ENCODE assay signal across 1 cellular context in the genomic region with DNA sequence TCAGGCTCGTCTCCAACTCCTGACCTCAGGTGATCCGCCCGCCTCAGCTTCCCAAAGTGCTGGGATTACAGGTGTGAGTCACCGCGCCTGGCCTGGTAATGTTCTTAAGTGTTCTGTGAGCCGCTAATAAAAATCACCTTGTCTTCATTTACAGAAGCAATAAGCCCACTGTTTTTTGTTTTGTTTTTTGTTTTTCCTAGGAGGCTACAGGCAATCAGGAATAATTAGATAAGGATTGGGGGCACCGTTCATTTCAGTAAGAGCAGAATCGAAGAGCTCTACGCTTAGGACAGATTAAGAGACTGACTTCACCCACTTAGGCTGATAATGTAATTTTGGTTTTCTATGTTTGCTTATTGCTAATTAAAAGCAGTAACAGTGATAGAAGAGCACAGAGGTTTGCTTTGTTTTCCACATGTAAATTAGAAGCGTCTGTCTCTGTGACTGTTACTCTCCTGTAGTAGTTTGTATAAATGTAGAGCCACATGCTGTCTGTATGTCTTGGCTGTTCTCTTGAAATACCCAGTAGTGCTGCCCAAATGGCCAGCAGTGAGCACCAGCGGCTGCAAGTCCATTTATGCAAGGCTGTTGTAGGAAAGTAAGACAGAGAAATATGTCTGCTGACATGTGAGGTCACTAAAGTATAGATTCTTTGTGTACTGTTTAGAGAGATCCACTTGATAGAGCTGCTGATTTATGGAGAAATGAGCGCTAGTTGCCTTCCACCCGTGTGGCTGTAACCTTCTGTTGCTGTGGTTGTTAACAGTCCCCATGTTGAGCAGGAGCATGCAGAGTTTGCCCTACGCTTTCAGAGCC.
TF ChIP-seq lines count a peak whose summit lies in the region.

No MANE protein-coding gene starts in this region.

TF ChIP-seq in HEK293, 187 proteins besides CTCF, POLR2A, EP300 and RAD21 (continued from another document):
- TF ChIP-seq, protein P1, sequence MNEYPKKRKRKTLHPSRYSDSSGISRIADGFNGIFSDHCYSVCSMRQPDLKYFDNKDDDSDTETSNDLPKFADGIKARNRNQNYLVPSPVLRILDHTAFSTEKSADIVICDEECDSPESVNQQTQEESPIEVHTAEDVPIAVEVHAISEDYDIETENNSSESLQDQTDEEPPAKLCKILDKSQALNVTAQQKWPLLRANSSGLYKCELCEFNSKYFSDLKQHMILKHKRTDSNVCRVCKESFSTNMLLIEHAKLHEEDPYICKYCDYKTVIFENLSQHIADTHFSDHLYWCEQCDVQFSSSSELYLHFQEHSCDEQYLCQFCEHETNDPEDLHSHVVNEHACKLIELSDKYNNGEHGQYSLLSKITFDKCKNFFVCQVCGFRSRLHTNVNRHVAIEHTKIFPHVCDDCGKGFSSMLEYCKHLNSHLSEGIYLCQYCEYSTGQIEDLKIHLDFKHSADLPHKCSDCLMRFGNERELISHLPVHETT (tag by site-specific recombination; IDR thresholded peaks at IDR 0.05): 0 out of 2 replicates have a peak, but pooled peaks have one; percentile 42
- peak; percentile 67 for TF ChIP-seq SP7 (tag by site-specific recombination; IDR thresholded peaks at IDR 0.05)
- TF ChIP-seq MYNN (tag by site-specific recombination; IDR thresholded peaks at IDR 0.05; ENCODE audit: borderline replicate concordance): no peak
- no peak for TF ChIP-seq ZNF544 (tag by site-specific recombination; IDR thresholded peaks at IDR 0.05)
- no peak for TF ChIP-seq ZNF76 (tag by site-specific recombination; IDR thresholded peaks at IDR 0.05; ENCODE audit: borderline replicate concordance, low read depth)
- 0 out of 2 replicates have a peak, but pooled peaks have one; percentile 12 for TF ChIP-seq ZNF501 (tag by site-specific recombination; IDR thresholded peaks at IDR 0.05)
- peak; percentile 68 for TF ChIP-seq FEZF1 (tag by site-specific recombination; IDR thresholded peaks at IDR 0.05)
- peak; percentile 27; the same call in 1 of the 2 replicates for TF ChIP-seq ZNF184 (tag by site-specific recombination; IDR thresholded peaks at IDR 0.05)
- no peak for TF ChIP-seq ZNF514 (tag by site-specific recombination; IDR thresholded peaks at IDR 0.05)
- no peak for TF ChIP-seq SCRT1 (tag by site-specific recombination; IDR thresholded peaks at IDR 0.05; ENCODE audit: borderline replicate concordance)
- TF ChIP-seq KLF8 (tag by site-specific recombination; IDR thresholded peaks at IDR 0.05): peak; percentile 62
- no peak for TF ChIP-seq ZNF48 (tag by site-specific recombination; IDR thresholded peaks at IDR 0.05)
- TF ChIP-seq ZNF10 (tag by site-specific recombination; IDR thresholded peaks at IDR 0.05): no peak
- no peak for TF ChIP-seq ZNF530 (tag by site-specific recombination; IDR thresholded peaks at IDR 0.05; ENCODE audit: low read depth)
- no peak for TF ChIP-seq RBAK (tag by site-specific recombination; IDR thresholded peaks at IDR 0.05)
- TF ChIP-seq OVOL3 (tag by site-specific recombination; IDR thresholded peaks at IDR 0.05): no peak
- TF ChIP-seq, protein P2, sequence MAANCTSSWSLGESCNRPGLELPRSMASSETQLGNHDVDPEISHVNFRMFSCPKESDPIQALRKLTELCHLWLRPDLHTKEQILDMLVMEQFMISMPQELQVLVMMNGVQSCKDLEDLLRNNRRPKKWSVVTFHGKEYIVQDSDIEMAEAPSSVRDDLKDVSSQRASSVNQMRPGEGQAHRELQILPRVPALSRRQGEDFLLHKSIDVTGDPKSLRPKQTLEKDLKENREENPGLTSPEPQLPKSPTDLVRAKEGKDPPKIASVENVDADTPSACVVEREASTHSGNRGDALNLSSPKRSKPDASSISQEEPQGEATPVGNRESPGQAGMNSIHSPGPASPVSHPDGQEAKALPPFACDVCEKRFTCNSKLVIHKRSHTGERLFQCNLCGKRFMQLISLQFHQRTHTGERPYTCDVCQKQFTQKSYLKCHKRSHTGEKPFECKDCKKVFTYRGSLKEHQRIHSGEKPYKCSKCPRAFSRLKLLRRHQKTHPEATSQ (tag by site-specific recombination; IDR thresholded peaks at IDR 0.05): no peak
- TF ChIP-seq ZNF777 (tag by site-specific recombination; IDR thresholded peaks at IDR 0.05; ENCODE audit: borderline replicate concordance): no peak
- no peak for TF ChIP-seq ZNF561 (tag by site-specific recombination; IDR thresholded peaks at IDR 0.05; ENCODE audit: borderline replicate concordance)
- TF ChIP-seq, protein P3, sequence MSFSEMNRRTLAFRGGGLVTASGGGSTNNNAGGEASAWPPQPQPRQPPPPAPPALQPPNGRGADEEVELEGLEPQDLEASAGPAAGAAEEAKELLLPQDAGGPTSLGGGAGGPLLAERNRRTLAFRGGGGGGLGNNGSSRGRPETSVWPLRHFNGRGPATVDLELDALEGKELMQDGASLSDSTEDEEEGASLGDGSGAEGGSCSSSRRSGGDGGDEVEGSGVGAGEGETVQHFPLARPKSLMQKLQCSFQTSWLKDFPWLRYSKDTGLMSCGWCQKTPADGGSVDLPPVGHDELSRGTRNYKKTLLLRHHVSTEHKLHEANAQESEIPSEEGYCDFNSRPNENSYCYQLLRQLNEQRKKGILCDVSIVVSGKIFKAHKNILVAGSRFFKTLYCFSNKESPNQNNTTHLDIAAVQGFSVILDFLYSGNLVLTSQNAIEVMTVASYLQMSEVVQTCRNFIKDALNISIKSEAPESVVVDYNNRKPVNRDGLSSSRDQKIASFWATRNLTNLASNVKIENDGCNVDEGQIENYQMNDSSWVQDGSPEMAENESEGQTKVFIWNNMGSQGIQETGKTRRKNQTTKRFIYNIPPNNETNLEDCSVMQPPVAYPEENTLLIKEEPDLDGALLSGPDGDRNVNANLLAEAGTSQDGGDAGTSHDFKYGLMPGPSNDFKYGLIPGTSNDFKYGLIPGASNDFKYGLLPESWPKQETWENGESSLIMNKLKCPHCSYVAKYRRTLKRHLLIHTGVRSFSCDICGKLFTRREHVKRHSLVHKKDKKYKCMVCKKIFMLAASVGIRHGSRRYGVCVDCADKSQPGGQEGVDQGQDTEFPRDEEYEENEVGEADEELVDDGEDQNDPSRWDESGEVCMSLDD (tag by site-specific recombination; IDR thresholded peaks at IDR 0.05): no peak
- TF ChIP-seq IKZF3 (tag by site-specific recombination; IDR thresholded peaks at IDR 0.05): peak; percentile 77
- TF ChIP-seq REPIN1 (tag by site-specific recombination; IDR thresholded peaks at IDR 0.05; ENCODE audit: low read depth): no peak
- TF ChIP-seq, protein P4, sequence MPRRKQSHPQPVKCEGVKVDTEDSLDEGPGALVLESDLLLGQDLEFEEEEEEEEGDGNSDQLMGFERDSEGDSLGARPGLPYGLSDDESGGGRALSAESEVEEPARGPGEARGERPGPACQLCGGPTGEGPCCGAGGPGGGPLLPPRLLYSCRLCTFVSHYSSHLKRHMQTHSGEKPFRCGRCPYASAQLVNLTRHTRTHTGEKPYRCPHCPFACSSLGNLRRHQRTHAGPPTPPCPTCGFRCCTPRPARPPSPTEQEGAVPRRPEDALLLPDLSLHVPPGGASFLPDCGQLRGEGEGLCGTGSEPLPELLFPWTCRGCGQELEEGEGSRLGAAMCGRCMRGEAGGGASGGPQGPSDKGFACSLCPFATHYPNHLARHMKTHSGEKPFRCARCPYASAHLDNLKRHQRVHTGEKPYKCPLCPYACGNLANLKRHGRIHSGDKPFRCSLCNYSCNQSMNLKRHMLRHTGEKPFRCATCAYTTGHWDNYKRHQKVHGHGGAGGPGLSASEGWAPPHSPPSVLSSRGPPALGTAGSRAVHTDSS (tag by site-specific recombination; IDR thresholded peaks at IDR 0.05): no peak
- peak; percentile 59; the same call in 1 of the 2 replicates for TF ChIP-seq SCRT2 (tag by site-specific recombination; IDR thresholded peaks at IDR 0.05)
